8 cellular contexts compared by ENCODE assay signal in the genomic region with DNA sequence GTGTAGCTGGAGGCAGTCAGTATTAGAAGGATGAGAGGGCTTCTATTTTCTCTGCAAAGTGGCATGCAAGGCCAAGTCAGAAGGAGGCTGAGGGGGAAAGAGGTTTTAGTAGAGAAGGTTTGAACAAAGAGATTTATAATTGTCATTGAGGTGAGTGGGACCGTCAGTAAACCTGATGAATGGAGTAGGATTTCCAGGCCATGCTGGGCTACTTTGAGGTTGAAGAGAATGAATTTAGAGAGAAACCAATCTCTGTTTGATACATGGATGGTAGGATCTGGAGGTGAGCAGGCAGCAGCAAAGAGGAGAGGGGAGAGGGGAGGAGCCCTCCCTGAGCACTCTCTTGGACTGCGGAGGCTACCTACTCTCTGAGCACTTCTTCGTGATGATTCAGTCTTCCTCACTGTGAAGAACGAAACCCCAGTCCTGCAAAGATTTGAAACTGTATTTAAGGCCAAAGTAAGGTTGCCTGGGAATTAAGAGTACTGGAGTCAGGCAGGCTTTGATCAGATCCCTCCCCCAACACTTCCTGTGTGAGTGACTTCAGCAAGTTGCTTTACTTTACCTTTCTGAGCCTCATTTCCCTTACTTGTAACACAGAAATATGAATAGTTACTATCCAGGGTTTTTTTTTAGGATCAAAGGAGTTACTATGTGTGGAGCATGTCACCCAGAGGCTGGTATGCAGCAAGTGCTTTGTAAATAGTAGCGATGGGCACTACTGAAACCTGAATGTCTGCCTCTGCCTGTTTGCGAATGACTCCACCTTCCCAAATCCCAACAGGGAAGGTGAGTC.
A peak's percentile ranks its signal among the peaks of the same experiment; 100 is the strongest.
DNase-seq lines count a peak whose midpoint lies in the region; ATAC-seq and TF ChIP-seq lines count a peak whose summit lies in the region.

No MANE protein-coding gene starts in this region.

- no peaks in the 10 kb centered on the region for H3K9me3 Mint-ChIP-seq in activated naive CD8-positive, alpha-beta T cell treated with anti-CD3 and anti-CD28 coated beads, Interleukin-2, amount 10 ng/mL, durations not matched to agents 7 days and 5 days

- POLR2A ChIA-PET in A673 (lab: Charles Lee; ENCODE audit: low non-redundant PET) = no interaction called here
- POLR2A ChIA-PET in activated naive CD8-positive, alpha-beta T cell treated with anti-CD3 and anti-CD28 coated beads, Interleukin-2, amount 10 ng/mL, durations not matched to agents 7 days and 5 days (lab: Charles Lee) = interaction anchor here (1.3 kb wide), 1 partner anchor 38 kb away, joined by 4 read pairs; no protein-coding TSS in a partner anchor

- no peaks in the 10 kb centered on the region for H3K27me3 Mint-ChIP-seq in activated naive CD8-positive, alpha-beta T cell treated with anti-CD3 and anti-CD28 coated beads, Interleukin-2, amount 10 ng/mL, durations not matched to agents 7 days and 5 days

- intact Hi-C loops in A673 (cut with micrococcal nuclease; ENCODE audit: unreplicated experiment) = no loop called here

- peak; percentile 58 for ATAC-seq in activated naive CD8-positive, alpha-beta T cell treated with anti-CD3 and anti-CD28 coated beads, Interleukin-2, amount 10 ng/mL, durations not matched to agents 7 days and 5 days (ENCODE audit: low read depth)
- ATAC-seq in lung (ENCODE audit: insufficient read depth, low FRiP score) (peak; percentile 58), HG02571 (IDR thresholded peaks at IDR 0.05; ENCODE audit: unreplicated experiment) (no peak), HG03354 (IDR thresholded peaks at IDR 0.05; ENCODE audit: poor library complexity, severe bottlenecking, unreplicated experiment) (no peak)

- DNase-seq in A673 (ENCODE audit: low spot score) (no peak), HK-2 (ENCODE audit: unreplicated experiment) (peak; percentile 14), lung (ENCODE audit: low spot score) (peak; percentile 70), germinal center (ENCODE audit: low spot score) (no peak), OCI-M2 (lab: John Stamatoyannopoulos, UW; ENCODE audit: unreplicated experiment) (no peak)
- no peak for DNase-seq in activated naive CD8-positive, alpha-beta T cell treated with anti-CD3 and anti-CD28 coated beads, Interleukin-2, amount 10 ng/mL, durations not matched to agents 7 days and 5 days

- H3K27ac ChIP-seq in A673 (ENCODE audit: low read depth, low read length, poor library complexity, severe bottlenecking) (peak overlapping the region; percentile 32), lung (ENCODE audit: low read depth in 1 of 2, low read length in 1 of 2) (peak overlapping the region in 1 of 2 donors; percentile 78)

- TF ChIP-seq CTCF in A673 (conservative IDR thresholded peaks at IDR 0.05; ENCODE audit: low read depth, low read length) (no peak), lung (IDR thresholded peaks at IDR 0.05; ENCODE audit: control extremely low read depth, extremely low read depth) (no peak)

- H3K4me3 Mint-ChIP-seq in activated naive CD8-positive, alpha-beta T cell treated with anti-CD3 and anti-CD28 coated beads, Interleukin-2, amount 10 ng/mL, durations not matched to agents 7 days and 5 days = peak overlapping the region; percentile 3

- 68 to 81% methylated on average over 6 of the region's 6 CpGs for WGBS in lung, 2 donors

- H3K4me3 ChIP-seq in A673 (ENCODE audit: low read depth, low read length, poor library complexity, severe bottlenecking) = no peak overlapping the region
- no peak overlapping the region for H3K4me3 ChIP-seq in lung

- H3K4me1 ChIP-seq in A673 (ENCODE audit: insufficient read depth, low read length, poor library complexity, severe bottlenecking) (peaks cover 39% of the 10 kb centered on the region), lung (ENCODE audit: control insufficient read depth in 2 of 2, insufficient read depth in 2 of 2, low read length in 2 of 2) (peaks cover 4 to 24% of the 10 kb centered on the region in 2 donors)

- H3K27me3 ChIP-seq in A673 (replicated peaks; ENCODE audit: insufficient read depth, low read depth, low read length, poor library complexity) (no peaks in the 10 kb centered on the region), lung (ENCODE audit: control insufficient read depth, insufficient read depth) (no peaks in the 10 kb centered on the region)

- peaks cover 60% of the 10 kb centered on the region for H3K36me3 Mint-ChIP-seq in activated naive CD8-positive, alpha-beta T cell treated with anti-CD3 and anti-CD28 coated beads, Interleukin-2, amount 10 ng/mL, durations not matched to agents 7 days and 5 days

- BruUV-seq in A673 (replicated peaks; lab: Mats Ljungman, UMichigan) = no TSS peak

- CTCF ChIA-PET in A673 (lab: Charles Lee) = no interaction called here

- H3K9me3 ChIP-seq in A673 (ENCODE audit: low read depth, low read length, poor library complexity, severe bottlenecking) = no peaks in the 10 kb centered on the region
- no peaks in the 10 kb centered on the region for H3K9me3 ChIP-seq in lung (ENCODE audit: control insufficient read depth in 2 of 2, insufficient read depth in 1 of 2, low read length in 1 of 2)

- H3K36me3 ChIP-seq in A673 (ENCODE audit: insufficient read depth, low read length, poor library complexity, severe bottlenecking) = peaks cover 7% of the 10 kb centered on the region
- peaks cover 3 to 6% of the 10 kb centered on the region in 2 donors for H3K36me3 ChIP-seq in lung (ENCODE audit: control insufficient read depth in 2 of 2, insufficient read depth in 2 of 2, low read length in 2 of 2)

- peaks cover 54% of the 10 kb centered on the region for H3K4me1 Mint-ChIP-seq in activated naive CD8-positive, alpha-beta T cell treated with anti-CD3 and anti-CD28 coated beads, Interleukin-2, amount 10 ng/mL, durations not matched to agents 7 days and 5 days

- peak overlapping the region; percentile 75 for H3K27ac Mint-ChIP-seq in activated naive CD8-positive, alpha-beta T cell treated with anti-CD3 and anti-CD28 coated beads, Interleukin-2, amount 10 ng/mL, durations not matched to agents 7 days and 5 days

Comparison
In these comparisons a context has a peak if more than half of its experiments do, and no peak if none do; other contexts are left out.
1. DNase-seq: peak in HK-2 (single experiment) and lung (single experiment); none in A673 (single experiment), activated naive CD8-positive, alpha-beta T cell treated with anti-CD3 and anti-CD28 coated beads, Interleukin-2, amount 10 ng/mL, durations not matched to agents 7 days and 5 days (single experiment), germinal center (single experiment) and OCI-M2 (single experiment).
2. ATAC-seq: peak in activated naive CD8-positive, alpha-beta T cell treated with anti-CD3 and anti-CD28 coated beads, Interleukin-2, amount 10 ng/mL, durations not matched to agents 7 days and 5 days (single experiment) and lung (single experiment); none in HG02571 (single experiment) and HG03354 (single experiment).